10 cellular contexts compared by ENCODE assay signal in the genomic region with DNA sequence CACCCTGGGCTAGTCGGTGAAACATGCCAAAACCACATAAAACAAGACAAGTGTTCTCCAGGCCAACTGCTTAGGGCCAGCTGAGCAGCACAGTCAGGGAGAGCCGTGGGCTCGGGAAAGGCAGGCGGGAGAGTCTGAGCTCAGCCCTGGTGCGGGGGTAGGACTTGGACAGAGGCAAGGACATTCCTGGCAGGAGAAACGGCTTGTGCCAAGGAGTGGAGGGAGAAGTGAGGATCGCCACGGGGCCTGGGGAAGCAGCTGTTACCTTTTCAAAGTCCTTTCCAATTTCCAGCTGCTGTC. TPM values are rescaled to one million over a fixed set of nuclear protein-coding genes. Genes with fewer than 3 reads are reported as not detected.
DNase-seq lines count a peak whose midpoint lies in the region; ATAC-seq, FAIRE-seq and TF ChIP-seq lines count a peak whose summit lies in the region.
"Had no signal": no experiment of that assay in that cellular context is flagged by ENCODE, and none has a peak within 500 bp of the region (broad histone marks: within the 10 kb centered on the region; RNA-seq: fewer than 3 reads in every experiment).

No MANE protein-coding gene starts in this region.

- peaks cover 5 to 21% of the 10 kb centered on the region in 2 donors for H3K4me1 ChIP-seq in esophagus (ENCODE audit: control insufficient read depth in 2 of 2, insufficient read depth in 2 of 2, low read length in 1 of 2)
- H3K4me1 ChIP-seq: parathyroid adenoma had no signal

- ATAC-seq in GM18868 (IDR thresholded peaks at IDR 0.05; ENCODE audit: unreplicated experiment) (no peak), HG03108 (IDR thresholded peaks at IDR 0.05; ENCODE audit: unreplicated experiment) (no peak), HG02885 (IDR thresholded peaks at IDR 0.05; ENCODE audit: poor library complexity, unreplicated experiment) (no peak)

- H3K27ac Mint-ChIP-seq in nephron: peak overlapping the region; percentile 50 to 89 (median 70)

- DNase-seq in A172 (ENCODE audit: low spot score) (peak; percentile 67), NCI-H69 (lab: John Stamatoyannopoulos, UW) (peak; percentile 66), RCC 7860 (ENCODE audit: low spot score) (no peak)
- DNase-seq: effector CD8-positive, alpha-beta T cell had no signal

- H3K4me3 ChIP-seq in esophagus (ENCODE audit: low read depth in 1 of 2, low read length in 2 of 2): no peak overlapping the region

- 9 to 16% methylated on average over 8 of the region's 8 CpGs for WGBS in esophagus, 2 donors

- H3K27me3 ChIP-seq in esophagus (ENCODE audit: control insufficient read depth in 1 of 2, insufficient read depth in 2 of 2, low read length in 2 of 2): peaks cover 0 to 5% of the 10 kb centered on the region in 2 donors

- H3K36me3 ChIP-seq in esophagus (ENCODE audit: control insufficient read depth in 2 of 2, insufficient read depth in 2 of 2, low read length in 1 of 2): no peaks in the 10 kb centered on the region

- H3K36me3 Mint-ChIP-seq in nephron (ENCODE audit: low read depth): no peaks in the 10 kb centered on the region

- H3K27me3 Mint-ChIP-seq in nephron (ENCODE audit: low read depth): no peaks in the 10 kb centered on the region

- H3K4me1 Mint-ChIP-seq in nephron: peaks cover 49% of the 10 kb centered on the region

- no peak for TF ChIP-seq CTCF in nephron (IDR thresholded peaks at IDR 0.05; ENCODE audit: unreplicated experiment in 3 of 3)

- peak overlapping the region; percentile 66 to 74 for H3K27ac ChIP-seq in esophagus (ENCODE audit: low read depth in 2 of 2, low read length in 1 of 2)
- H3K27ac ChIP-seq: parathyroid adenoma had no signal

- no peak for FAIRE-seq in RCC 7860 (lab: Jason Lieb, UNC)

- H3K4me3 Mint-ChIP-seq in nephron: peak overlapping the region in 2 of 3 experiments; percentile 37 to 59

- no peaks in the 10 kb centered on the region for H3K9me3 ChIP-seq in esophagus (ENCODE audit: control insufficient read depth in 2 of 2, insufficient read depth in 1 of 2, low read depth in 1 of 2, low read length in 1 of 2)

- H3K9me3 Mint-ChIP-seq in nephron: no peaks in the 10 kb centered on the region

RNA-seq across cellular contexts. Expression of gene ELN, which starts 4.2 kb away (rescaled TPM):
- total RNA-seq in A172 (2014; rRNA removed; shearing (Covaris generic)): 0.41 and 0.50 TPM in 2 replicates
- polyA plus RNA-seq in esophagus: 10 to 100 TPM; 12.6 to 25.7 TPM

RNA-seq across cellular contexts. Expression of gene LIMK1, which starts 51.5 kb away (rescaled TPM):
- total RNA-seq in A172 (2014; rRNA removed; shearing (Covaris generic)): 104 and 113 TPM in 2 replicates
- polyA plus RNA-seq in esophagus: 1 to 10 TPM; 5.9 to 7.7 TPM
